8 cellular contexts compared by ENCODE assay signal in the genomic region with DNA sequence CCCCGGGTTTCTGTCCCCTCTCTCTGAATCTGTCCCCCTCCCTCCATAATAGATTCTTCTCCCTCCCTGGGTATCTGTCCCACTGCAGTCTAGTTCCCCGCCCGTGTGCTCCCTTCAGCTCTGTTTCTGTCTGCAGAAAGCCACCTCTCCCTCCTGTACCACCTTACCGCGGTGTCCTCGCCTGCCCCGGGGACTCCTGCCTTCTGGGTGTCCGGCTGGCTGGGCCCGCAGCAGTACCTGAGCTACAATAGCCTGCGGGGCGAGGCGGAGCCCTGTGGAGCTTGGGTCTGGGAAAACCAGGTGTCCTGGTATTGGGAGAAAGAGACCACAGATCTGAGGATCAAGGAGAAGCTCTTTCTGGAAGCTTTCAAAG. TPM values are rescaled to one million over a fixed set of nuclear protein-coding genes. Genes with fewer than 3 reads are reported as not detected.
DNase-seq lines count a peak whose midpoint lies in the region; ATAC-seq and TF ChIP-seq lines count a peak whose summit lies in the region.

No MANE protein-coding gene starts in this region.

- peak overlapping the region; percentile 76 for H3K4me3 Mint-ChIP-seq in activated CD8-positive, alpha-beta T cell treated with anti-CD3 and anti-CD28 coated beads for 36 hours
- peak overlapping the region; percentile 81 to 96 (median 87) for H3K4me3 Mint-ChIP-seq in immature natural killer cell
- H3K4me3 Mint-ChIP-seq in stimulated activated naive CD8-positive, alpha-beta T cell treated with anti-CD3 and anti-CD28 coated beads, Interleukin-15, amount 100 ng/mL, for 72 hours = peak overlapping the region; percentile 91 to 97

- H3K27me3 Mint-ChIP-seq in activated CD8-positive, alpha-beta T cell treated with anti-CD3 and anti-CD28 coated beads for 36 hours = no peaks in the 10 kb centered on the region
- H3K27me3 Mint-ChIP-seq in immature natural killer cell (ENCODE audit: low read depth in 3 of 3) = peaks cover 0 to 5% (median 3%) of the 10 kb centered on the region in 3 donors
- H3K27me3 Mint-ChIP-seq in stimulated activated naive CD8-positive, alpha-beta T cell treated with anti-CD3 and anti-CD28 coated beads, Interleukin-15, amount 100 ng/mL, for 72 hours = no peaks in the 10 kb centered on the region

- peaks cover 19% of the 10 kb centered on the region for H3K4me1 Mint-ChIP-seq in activated CD8-positive, alpha-beta T cell treated with anti-CD3 and anti-CD28 coated beads for 36 hours (ENCODE audit: low read depth)
- H3K4me1 Mint-ChIP-seq in immature natural killer cell = peaks cover 22 to 23% of the 10 kb centered on the region in 2 donors
- peaks cover 44% of the 10 kb centered on the region for H3K4me1 Mint-ChIP-seq in stimulated activated naive CD8-positive, alpha-beta T cell treated with anti-CD3 and anti-CD28 coated beads, Interleukin-15, amount 100 ng/mL, for 72 hours

- ATAC-seq in activated CD8-positive, alpha-beta T cell treated with anti-CD3 and anti-CD28 coated beads for 36 hours = peak; percentile 22
- ATAC-seq in stimulated activated naive CD8-positive, alpha-beta T cell treated with anti-CD3 and anti-CD28 coated beads, Interleukin-15, amount 100 ng/mL, for 72 hours = peak; percentile 39

- CTCF ChIA-PET in activated CD8-positive, alpha-beta T cell treated with anti-CD3 and anti-CD28 coated beads for 36 hours (lab: Charles Lee) = interaction anchor here (1.1 to 3.3 kb wide), 7 partner anchors 13 to 56 kb away, joined by 3 to 16 read pairs (median 5); no protein-coding TSS in a partner anchor

- H3K27ac Mint-ChIP-seq in activated CD8-positive, alpha-beta T cell treated with anti-CD3 and anti-CD28 coated beads for 36 hours = peak overlapping the region; percentile 79
- H3K27ac Mint-ChIP-seq in immature natural killer cell = peak overlapping the region in 3 of 6 donors; percentile 44 to 92 (median 85)
- H3K27ac Mint-ChIP-seq in stimulated activated naive CD8-positive, alpha-beta T cell treated with anti-CD3 and anti-CD28 coated beads, Interleukin-15, amount 100 ng/mL, for 72 hours = peak overlapping the region; percentile 66 to 95

- POLR2A ChIA-PET in activated CD8-positive, alpha-beta T cell treated with anti-CD3 and anti-CD28 coated beads for 36 hours (lab: Charles Lee) = interaction anchor here (0.7 to 2.2 kb wide), 6 partner anchors 14 to 47 kb away, joined by 3 to 8 read pairs (median 4); partner anchors contain the start of genes RCN3 and RPL13A

- no peak for TF ChIP-seq CTCF in activated CD8-positive, alpha-beta T cell treated with anti-CD3 and anti-CD28 coated beads for 36 hours (IDR thresholded peaks at IDR 0.05)

- H3K9me3 Mint-ChIP-seq in activated CD8-positive, alpha-beta T cell treated with anti-CD3 and anti-CD28 coated beads for 36 hours = no peaks in the 10 kb centered on the region
- H3K9me3 Mint-ChIP-seq in immature natural killer cell = no peaks in the 10 kb centered on the region
- no peaks in the 10 kb centered on the region for H3K9me3 Mint-ChIP-seq in stimulated activated naive CD8-positive, alpha-beta T cell treated with anti-CD3 and anti-CD28 coated beads, Interleukin-15, amount 100 ng/mL, for 72 hours

- DNase-seq in NCI-H2171 treated with DMSO at 0.1 percent for 48 hours (lab: John Stamatoyannopoulos, UW) (peak; percentile 81), NCI-H2171 (lab: John Stamatoyannopoulos, UW) (no peak), immature natural killer cell (no peak), RPMI8226 (no peak), NCI-H524 treated with DMSO at 0.1 percent for 48 hours (lab: John Stamatoyannopoulos, UW) (no peak), foreskin melanocyte (no peak)
- DNase-seq in activated CD8-positive, alpha-beta T cell treated with anti-CD3 and anti-CD28 coated beads for 36 hours = no peak
- DNase-seq in stimulated activated naive CD8-positive, alpha-beta T cell treated with anti-CD3 and anti-CD28 coated beads, Interleukin-15, amount 100 ng/mL, for 72 hours = no peak

- H3K36me3 Mint-ChIP-seq in activated CD8-positive, alpha-beta T cell treated with anti-CD3 and anti-CD28 coated beads for 36 hours (ENCODE audit: low read depth) = no peaks in the 10 kb centered on the region
- no peaks in the 10 kb centered on the region for H3K36me3 Mint-ChIP-seq in immature natural killer cell

- intact Hi-C loops in activated CD8-positive, alpha-beta T cell treated with anti-CD3 and anti-CD28 coated beads for 36 hours (cut with micrococcal nuclease) = no loop called here

RNA-seq across cellular contexts. Expression of gene FCGRT, which starts 1.3 kb away (rescaled TPM):
- total RNA-seq in activated CD8-positive, alpha-beta T cell treated with anti-CD3 and anti-CD28 coated beads for 36 hours = 10 to 100 TPM; 13.1 to 13.6 TPM
- polyA plus RNA-seq in immature natural killer cell = 10 to 100 TPM; 13.8 to 35.9 (median 34.9) TPM

RNA-seq across cellular contexts. Expression of gene RCN3, which starts 14.1 kb away (rescaled TPM):
- 1 to 10 TPM; 4.2 to 5.9 TPM for total RNA-seq in activated CD8-positive, alpha-beta T cell treated with anti-CD3 and anti-CD28 coated beads for 36 hours
- polyA plus RNA-seq in immature natural killer cell = 1 to 10 TPM in 2 of 3 donors, under 1 TPM in 1; 0.86 to 1.7 (median 1.0) TPM

RNA-seq across cellular contexts. Expression of gene RPS11, which starts 17.5 kb away (rescaled TPM):
- 1,000 to 10,000 TPM; 3,251 to 3,427 TPM for total RNA-seq in activated CD8-positive, alpha-beta T cell treated with anti-CD3 and anti-CD28 coated beads for 36 hours
- polyA plus RNA-seq in immature natural killer cell = 1,000 to 10,000 TPM; 1,178 to 2,153 (median 1,290) TPM

RNA-seq across cellular contexts. Expression of gene RPL13A, which starts 26.3 kb away (rescaled TPM):
- total RNA-seq in activated CD8-positive, alpha-beta T cell treated with anti-CD3 and anti-CD28 coated beads for 36 hours = 1,000 to 10,000 TPM; 4,285 to 4,329 TPM
- polyA plus RNA-seq in immature natural killer cell = 1,000 to 10,000 TPM in 2 of 3 donors, 100 to 1,000 TPM in 1; 840 to 2,055 (median 1,247) TPM

RNA-seq across cellular contexts. Expression of gene FLT3LG, which starts 39.7 kb away (rescaled TPM):
- 10 to 100 TPM; 57.7 to 61.2 TPM for total RNA-seq in activated CD8-positive, alpha-beta T cell treated with anti-CD3 and anti-CD28 coated beads for 36 hours
- polyA plus RNA-seq in immature natural killer cell = 10 to 100 TPM; 22.6 to 36.6 (median 28.3) TPM
